Comparison of ENCODE assay signal across 22 cellular contexts in genomic region chr11:114138411-114138810, GRCh38.
DNase-seq lines count a peak whose midpoint lies in the region; ATAC-seq and TF ChIP-seq lines count a peak whose summit lies in the region.
"Had no signal": no experiment of that assay in that cellular context is flagged by ENCODE, and none has a peak within 500 bp of the region (broad histone marks: within the 10 kb centered on the region; RNA-seq: fewer than 3 reads in every experiment).

No MANE protein-coding gene starts in this region.

- ATAC-seq in HG03135 (IDR thresholded peaks at IDR 0.05; ENCODE audit: unreplicated experiment) = no peak
- ATAC-seq in GM19324 (IDR thresholded peaks at IDR 0.05; ENCODE audit: low FRiP score, unreplicated experiment) = no peak
- ATAC-seq in HG03095 (IDR thresholded peaks at IDR 0.05; ENCODE audit: unreplicated experiment) = no peak
- ATAC-seq: activated naive CD4-positive, alpha-beta T cell treated with anti-CD3 and anti-CD28 coated beads, Interleukin-2, amount 50 U/mL, for 72 hours had no signal

- TF ChIP-seq CTCF in HL-60 (IDR thresholded peaks at IDR 0.05; ENCODE audit: insufficient read depth, low read length) (no peak), stomach (IDR thresholded peaks at IDR 0.05) (no peak)

- H3K4me1 Mint-ChIP-seq in immature natural killer cell = peaks cover 96 to 100% of the 10 kb centered on the region in 2 donors

- no peak for TF ChIP-seq EP300 in stomach (IDR thresholded peaks at IDR 0.05)

- H3K9me3 ChIP-seq in stomach = no peaks in the 10 kb centered on the region

- H3K27me3 ChIP-seq in ACC112 (ENCODE audit: insufficient read depth, low read length) (no peaks in the 10 kb centered on the region), HL-60 (ENCODE audit: insufficient read depth, poor library complexity, severe bottlenecking) (no peaks in the 10 kb centered on the region), stomach (no peaks in the 10 kb centered on the region)

- H3K9me3 Mint-ChIP-seq in immature natural killer cell = no peaks in the 10 kb centered on the region
- H3K9me3 Mint-ChIP-seq: activated CD4-positive, alpha-beta memory T cell treated with anti-CD3 and anti-CD28 coated beads for 36 hours; central memory CD8-positive, alpha-beta T cell had no signal

- peaks cover 53% of the 10 kb centered on the region for H3K79me2 ChIP-seq in ACC112 (ENCODE audit: control insufficient read depth, insufficient read depth, low read length, unreplicated experiment)

- H3K4me3 ChIP-seq in ACC112 (ENCODE audit: low read depth, low read length) (no peak overlapping the region), HL-60 (replicated peaks; ENCODE audit: insufficient read depth, low read length) (no peak overlapping the region), stomach (peak overlapping the region in 1 of 4 donors; percentile 10)
- H3K4me3 ChIP-seq: PC-9 had no signal

- peak overlapping the region in 3 of 6 donors; percentile 72 to 92 (median 86) for H3K27ac Mint-ChIP-seq in immature natural killer cell
- H3K27ac Mint-ChIP-seq: activated CD4-positive, alpha-beta memory T cell treated with anti-CD3 and anti-CD28 coated beads for 36 hours had no signal

- DNase-seq in HL-60 (ENCODE audit: low read depth in 1 of 2, low spot score in 1 of 2) = no peak
- DNase-seq in immature natural killer cell = no peak
- no peak for DNase-seq in stomach
- DNase-seq in MV-4-11 (lab: John Stamatoyannopoulos, UW) = no peak
- DNase-seq: activated CD4-positive, alpha-beta memory T cell treated with anti-CD3 and anti-CD28 coated beads for 36 hours; activated CD8-positive, alpha-beta memory T cell treated with anti-CD3 and anti-CD28 coated beads, Interleukin-2, amount 50 U/mL, for 4 hours; aorta; CD4-positive, CD25-positive, alpha-beta regulatory T cell; NCI-H1105 treated with DMSO at 0.1 percent for 48 hours; NCI-H2029; NCI-H524 treated with DMSO at 0.1 percent for 48 hours; NK-92 treated with Interleukin-12 subunit alpha and Interleukin-12 subunit beta, amount 100 ng/mL, for 24 hours; PC-9; posterior cingulate gyrus; SHP77 treated with DMSO at 0.1 percent for 48 hours; SW 1271 had no signal

- TF ChIP-seq POLR2A in stomach (IDR thresholded peaks at IDR 0.05) = no peak

- WGBS in stomach, 5 donors = 91 to 100% (median 95%) methylated on average over 4 of the region's 4 CpGs

- H3K27ac ChIP-seq in ACC112 (ENCODE audit: low read depth, low read length) (peak overlapping the region; percentile 95; the same call in 1 of the 2 replicates), HL-60 (replicated peaks) (peak overlapping the region; percentile 5), stomach (peak overlapping the region in 4 of 5 donors; percentile 27 to 99 (median 83))
- H3K27ac ChIP-seq: PC-9 had no signal

- peak overlapping the region; percentile 49 to 84 (median 61) for H3K4me3 Mint-ChIP-seq in immature natural killer cell
- H3K4me3 Mint-ChIP-seq: activated CD4-positive, alpha-beta memory T cell treated with anti-CD3 and anti-CD28 coated beads for 36 hours; central memory CD8-positive, alpha-beta T cell had no signal

- H3K36me3 ChIP-seq in ACC112 (ENCODE audit: insufficient read depth, low read length) = peaks cover 14% of the 10 kb centered on the region; the same call in 1 of the 2 replicates
- H3K36me3 ChIP-seq in stomach = peaks cover 8 to 29% (median 24%) of the 10 kb centered on the region in 4 donors

- H3K4me1 ChIP-seq in ACC112 (ENCODE audit: control insufficient read depth, insufficient read depth, low read length, unreplicated experiment) (peaks cover 74% of the 10 kb centered on the region), stomach (peaks cover 74 to 100% (median 87%) of the 10 kb centered on the region in 4 donors)

- H3K36me3 Mint-ChIP-seq in immature natural killer cell = peaks cover 5 to 9% (median 8%) of the 10 kb centered on the region in 3 donors
- H3K36me3 Mint-ChIP-seq: activated CD4-positive, alpha-beta memory T cell treated with anti-CD3 and anti-CD28 coated beads for 36 hours had no signal

- peaks cover 1 to 7% (median 3%) of the 10 kb centered on the region in 3 donors for H3K27me3 Mint-ChIP-seq in immature natural killer cell (ENCODE audit: low read depth in 3 of 3)
- H3K27me3 Mint-ChIP-seq: activated CD4-positive, alpha-beta memory T cell treated with anti-CD3 and anti-CD28 coated beads for 36 hours had no signal

- intact Hi-C loops in stomach (cut with DNase I; ENCODE audit: low total_unique reads) = loop anchor here (10.0 kb wide), 1 partner anchor 54 kb away; no protein-coding TSS in a partner anchor

- H2AFZ ChIP-seq in ACC112 (ENCODE audit: low read length, unreplicated experiment) = no peak overlapping the region
- H2AFZ ChIP-seq: PC-9 had no signal

Comparison
In these comparisons a context has a peak if more than half of its experiments do, and no peak if none do; other contexts are left out.
1. H3K27ac ChIP-seq: peak in every context shown above with its lines; median percentile 95 in ACC112; 83 in stomach; 5 in HL-60.